ENCODE assay signal across 12 cellular contexts in the genomic region with DNA sequence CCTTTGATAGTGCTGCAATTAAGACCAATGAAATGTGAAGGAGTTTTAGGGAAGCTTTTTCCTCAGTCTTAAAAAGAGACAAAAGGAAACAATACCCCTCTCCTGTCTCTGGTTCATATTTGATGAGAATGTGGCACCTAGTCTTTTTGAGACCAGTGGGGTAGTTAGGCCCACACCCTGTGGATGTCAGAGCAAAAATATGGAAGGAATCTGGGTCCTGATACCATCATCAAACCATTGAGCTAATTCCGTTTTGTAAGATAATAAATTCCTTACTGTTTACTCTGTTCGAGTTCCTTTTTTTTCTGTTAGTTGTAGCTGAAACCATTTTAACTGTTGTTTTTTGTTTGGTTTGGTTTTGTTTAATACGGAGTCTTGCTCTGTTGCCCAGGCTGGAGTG. TPM values are rescaled to one million over a fixed set of nuclear protein-coding genes. Genes with fewer than 3 reads are reported as not detected.
DNase-seq lines count a peak whose midpoint lies in the region; ATAC-seq and TF ChIP-seq lines count a peak whose summit lies in the region.
"Had no signal": no experiment of that assay in that cellular context is flagged by ENCODE, and none has a peak within 500 bp of the region (broad histone marks: within the 10 kb centered on the region; RNA-seq: fewer than 3 reads in every experiment).

No MANE protein-coding gene starts in this region.

- H3K4me3 Mint-ChIP-seq in activated T-cell treated with anti-CD3 and anti-CD28 coated beads, Interleukin-2, amount 50 U/mL, for 24 hours, result no peak overlapping the region
- H3K4me3 Mint-ChIP-seq in stimulated activated effector memory CD8-positive, alpha-beta T cell treated with anti-CD3 and anti-CD28 coated beads, Interleukin-12 subunit alpha, Interleukin-12 subunit beta, amount 100 ng/mL, for 72 hours, result peak overlapping the region; percentile 45

- no peak for DNase-seq in activated T-cell treated with anti-CD3 and anti-CD28 coated beads, Interleukin-2, amount 50 U/mL, for 24 hours
- no peak for DNase-seq in activated T-cell treated with anti-CD3 and anti-CD28 coated beads, Interleukin-2, amount 50 U/mL, for 1 hour
- no peak for DNase-seq in effector memory CD4-positive, alpha-beta T cell
- DNase-seq in stimulated activated effector memory CD8-positive, alpha-beta T cell treated with anti-CD3 and anti-CD28 coated beads, Interleukin-12 subunit alpha, Interleukin-12 subunit beta, amount 100 ng/mL, for 72 hours (ENCODE audit: low spot score in 2 of 2), result no peak
- DNase-seq in heart right ventricle (no peak), transverse colon (no peak)
- DNase-seq: cortex of kidney, NCI-H446 treated with DMSO at 0.1 percent for 48 hours, upper lobe of right lung had no signal

- 67 to 78% methylated on average over 3 of the region's 3 CpGs for WGBS in heart right ventricle, 2 donors
- 72 to 80% methylated on average over 3 of the region's 3 CpGs for WGBS in transverse colon (ENCODE audit: low coverage in 1 of 2), 2 donors

- H3K27ac ChIP-seq in OCI-LY1 (ENCODE audit: low read depth, low read length, poor library complexity, severe bottlenecking) (peak overlapping the region; percentile 100), heart right ventricle (peak overlapping the region in 1 of 10 donors; percentile 49), transverse colon (no peak overlapping the region)
- H3K27ac ChIP-seq in effector memory CD4-positive, alpha-beta T cell (ENCODE audit: insufficient read depth, low read length, poor library complexity, severe bottlenecking), result peak overlapping the region; percentile 58
- H3K27ac ChIP-seq: BLaER1, upper lobe of right lung had no signal

- no peak for ATAC-seq in stimulated activated effector memory CD8-positive, alpha-beta T cell treated with anti-CD3 and anti-CD28 coated beads, Interleukin-12 subunit alpha, Interleukin-12 subunit beta, amount 100 ng/mL, for 72 hours
- ATAC-seq in HG02759 (IDR thresholded peaks at IDR 0.05; ENCODE audit: unreplicated experiment) (no peak), heart right ventricle (no peak)
- ATAC-seq: upper lobe of right lung had no signal

- H3K9me3 ChIP-seq in OCI-LY1 (ENCODE audit: low read length), result no peaks in the 10 kb centered on the region
- no peaks in the 10 kb centered on the region for H3K9me3 ChIP-seq in effector memory CD4-positive, alpha-beta T cell (ENCODE audit: control insufficient read depth, low read length)
- H3K9me3 ChIP-seq in heart right ventricle, result no peaks in the 10 kb centered on the region
- H3K9me3 ChIP-seq in transverse colon, result no peaks in the 10 kb centered on the region
- H3K9me3 ChIP-seq: BLaER1, upper lobe of right lung had no signal

- no peak for TF ChIP-seq EP300 in transverse colon (IDR thresholded peaks at IDR 0.05; ENCODE audit: low read depth)

- H3K27me3 Mint-ChIP-seq in activated T-cell treated with anti-CD3 and anti-CD28 coated beads, Interleukin-2, amount 50 U/mL, for 24 hours, result no peaks in the 10 kb centered on the region

- H3K4me2 ChIP-seq in OCI-LY1 (ENCODE audit: low read length), result no peak overlapping the region
- H3K4me2 ChIP-seq: BLaER1 had no signal

- in situ Hi-C loops in transverse colon (cut with MboI; ENCODE audit: low pct_ligation_motif_present in 1 of 4, low pct_unique_long_range_greater_than_20kb in 1 of 4, low sequenced_read_pairs in 3 of 4), result no loop called here

- intact Hi-C loops in heart right ventricle (cut with DNase I) (no loop called here), transverse colon (cut with DNase I; ENCODE audit: low total_unique reads) (no loop called here)

- peaks cover 85% of the 10 kb centered on the region for H3K36me3 Mint-ChIP-seq in activated T-cell treated with anti-CD3 and anti-CD28 coated beads, Interleukin-2, amount 50 U/mL, for 24 hours (ENCODE audit: low read depth)
- H3K36me3 Mint-ChIP-seq in stimulated activated effector memory CD8-positive, alpha-beta T cell treated with anti-CD3 and anti-CD28 coated beads, Interleukin-12 subunit alpha, Interleukin-12 subunit beta, amount 100 ng/mL, for 72 hours, result peaks cover 95% of the 10 kb centered on the region

- H3K79me2 ChIP-seq in OCI-LY1 (ENCODE audit: insufficient read depth, low read length), result peaks cover 83% of the 10 kb centered on the region

- H3K9ac ChIP-seq in OCI-LY1 (ENCODE audit: low read length), result no peak overlapping the region
- H3K9ac ChIP-seq: BLaER1 had no signal

- no peak for TF ChIP-seq POLR2A in transverse colon (IDR thresholded peaks at IDR 0.05)

- no peaks in the 10 kb centered on the region for H3K9me2 ChIP-seq in OCI-LY1 (ENCODE audit: low read depth, low read length)

- peaks cover 91% of the 10 kb centered on the region for H3K4me1 Mint-ChIP-seq in activated T-cell treated with anti-CD3 and anti-CD28 coated beads, Interleukin-2, amount 50 U/mL, for 24 hours (ENCODE audit: low read depth)
- H3K4me1 Mint-ChIP-seq in stimulated activated effector memory CD8-positive, alpha-beta T cell treated with anti-CD3 and anti-CD28 coated beads, Interleukin-12 subunit alpha, Interleukin-12 subunit beta, amount 100 ng/mL, for 72 hours, result peaks cover 81% of the 10 kb centered on the region

- H3K4me3 ChIP-seq in OCI-LY1 (ENCODE audit: low read depth, low read length, poor library complexity, severe bottlenecking) (no peak overlapping the region), heart right ventricle (no peak overlapping the region), transverse colon (no peak overlapping the region)
- H3K4me3 ChIP-seq in effector memory CD4-positive, alpha-beta T cell (ENCODE audit: insufficient read depth, low read depth, low read length, poor library complexity, severe bottlenecking), result no peak overlapping the region
- H3K4me3 ChIP-seq: BLaER1, upper lobe of right lung had no signal

- H3K4me1 ChIP-seq in OCI-LY1 (ENCODE audit: insufficient read depth, low read length, severe bottlenecking) (peaks cover 99% of the 10 kb centered on the region), heart right ventricle (peaks cover 0 to 98% (median 0%) of the 10 kb centered on the region in 9 donors), transverse colon (no peaks in the 10 kb centered on the region)
- peaks cover 76% of the 10 kb centered on the region for H3K4me1 ChIP-seq in effector memory CD4-positive, alpha-beta T cell (ENCODE audit: control insufficient read depth, insufficient read depth, low read length, poor library complexity, severe bottlenecking)
- H3K4me1 ChIP-seq: BLaER1 had no signal

- no peak overlapping the region for H2AFZ ChIP-seq in OCI-LY1 (ENCODE audit: low read length)

- peak overlapping the region; percentile 90 for H3K27ac Mint-ChIP-seq in activated T-cell treated with anti-CD3 and anti-CD28 coated beads, Interleukin-2, amount 50 U/mL, for 24 hours
- peak overlapping the region; percentile 49 for H3K27ac Mint-ChIP-seq in stimulated activated effector memory CD8-positive, alpha-beta T cell treated with anti-CD3 and anti-CD28 coated beads, Interleukin-12 subunit alpha, Interleukin-12 subunit beta, amount 100 ng/mL, for 72 hours

- H3F3A ChIP-seq in OCI-LY1 (ENCODE audit: insufficient read depth, low read length), result no peaks in the 10 kb centered on the region; the same call in 1 of the 2 replicates

- H3K9me3 Mint-ChIP-seq in activated T-cell treated with anti-CD3 and anti-CD28 coated beads, Interleukin-2, amount 50 U/mL, for 24 hours, result no peaks in the 10 kb centered on the region
- no peaks in the 10 kb centered on the region for H3K9me3 Mint-ChIP-seq in stimulated activated effector memory CD8-positive, alpha-beta T cell treated with anti-CD3 and anti-CD28 coated beads, Interleukin-12 subunit alpha, Interleukin-12 subunit beta, amount 100 ng/mL, for 72 hours

- H3K36me3 ChIP-seq in OCI-LY1 (ENCODE audit: insufficient read depth, low read length), result peaks cover 66% of the 10 kb centered on the region
- peaks cover 10% of the 10 kb centered on the region for H3K36me3 ChIP-seq in effector memory CD4-positive, alpha-beta T cell (ENCODE audit: control insufficient read depth, insufficient read depth, low read length)
- H3K36me3 ChIP-seq in heart right ventricle, result no peaks in the 10 kb centered on the region
- H3K36me3 ChIP-seq in transverse colon, result no peaks in the 10 kb centered on the region
- H3K36me3 ChIP-seq: BLaER1, upper lobe of right lung had no signal

- no peak for TF ChIP-seq CTCF in OCI-LY1 (IDR thresholded peaks at IDR 0.05; ENCODE audit: low read length)
- no peak for TF ChIP-seq CTCF in heart right ventricle (IDR thresholded peaks at IDR 0.05)
- no peak for TF ChIP-seq CTCF in transverse colon (IDR thresholded peaks at IDR 0.05)

- no peaks in the 10 kb centered on the region for H4K20me1 ChIP-seq in OCI-LY1 (ENCODE audit: insufficient read depth, low read length)
- H4K20me1 ChIP-seq: BLaER1 had no signal

- H3K27me3 ChIP-seq in OCI-LY1 (ENCODE audit: insufficient read depth, low read length), result no peaks in the 10 kb centered on the region
- H3K27me3 ChIP-seq in effector memory CD4-positive, alpha-beta T cell (replicated peaks; ENCODE audit: control insufficient read depth, insufficient read depth, low read length, poor library complexity, severe bottlenecking), result no peaks in the 10 kb centered on the region
- H3K27me3 ChIP-seq in heart right ventricle, result no peaks in the 10 kb centered on the region
- no peaks in the 10 kb centered on the region for H3K27me3 ChIP-seq in transverse colon
- H3K27me3 ChIP-seq: BLaER1, upper lobe of right lung had no signal

RNA-seq across cellular contexts. Expression of a gene that starts 33.3 kb away (rescaled TPM):
- total RNA-seq in heart right ventricle (10 to 100 TPM in 2 of 10 donors, 1 to 10 TPM in 8; 2.4 to 62.7 (median 5.6) TPM), transverse colon (10 to 100 TPM in 3 of 4 donors, 1 to 10 TPM in 1; 6.4 to 50.7 (median 25.6) TPM)
- 1 to 10 TPM; 1.0 to 1.4 TPM for polyA plus RNA-seq in heart right ventricle

Comparison
In these comparisons a context has a peak if more than half of its experiments do, and no peak if none do; other contexts are left out.
1. H3K27ac ChIP-seq: peak in OCI-LY1 (single experiment) and effector memory CD4-positive, alpha-beta T cell (single experiment); none in transverse colon (0 of 4).